ENCODE assay signal across 10 cellular contexts in the genomic region with DNA sequence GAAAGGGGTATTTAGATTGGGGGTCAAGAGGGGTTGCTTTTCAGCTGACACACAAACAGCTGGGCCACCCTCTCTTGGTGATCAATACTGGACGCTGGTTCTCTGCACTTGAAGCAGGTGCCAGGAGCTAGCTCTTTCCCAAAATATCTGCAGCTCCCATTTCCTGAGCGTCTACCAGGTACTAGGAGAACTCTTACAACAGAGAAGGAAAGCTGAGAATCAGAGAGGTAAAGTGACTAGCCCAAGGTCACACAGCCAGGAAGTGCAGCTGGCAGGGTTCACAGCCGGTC. TPM values are rescaled to one million over a fixed set of nuclear protein-coding genes. Genes with fewer than 3 reads are reported as not detected.
DNase-seq lines count a peak whose midpoint lies in the region; ATAC-seq and TF ChIP-seq lines count a peak whose summit lies in the region.
"Had no signal": no experiment of that assay in that cellular context is flagged by ENCODE, and none has a peak within 500 bp of the region (broad histone marks: within the 10 kb centered on the region; RNA-seq: fewer than 3 reads in every experiment).

No MANE protein-coding gene starts in this region.

- peaks cover 23% of the 10 kb centered on the region for H3K4me1 Mint-ChIP-seq in stimulated activated effector memory CD8-positive, alpha-beta T cell treated with anti-CD3 and anti-CD28 coated beads, Interleukin-12 subunit alpha, Interleukin-12 subunit beta, amount 100 ng/mL, for 72 hours

- H3K4me3 ChIP-seq in H7 (ENCODE audit: insufficient read depth, low read depth, low read length) (peak overlapping the region; percentile 56), Peyer's patch (peak overlapping the region; percentile 51 to 89 (median 66)), iPS DF 6.9 (ENCODE audit: low read length) (peak overlapping the region; percentile 79; the same call in 1 of the 2 replicates)

- H3K9me3 ChIP-seq in Peyer's patch (no peaks in the 10 kb centered on the region), iPS DF 6.9 (ENCODE audit: control insufficient read depth, insufficient read depth, low read length) (no peaks in the 10 kb centered on the region)

- H3K27me3 ChIP-seq in H7 (ENCODE audit: control insufficient read depth, insufficient read depth, low read length) (peaks cover 20% of the 10 kb centered on the region), Peyer's patch (peaks cover 0 to 19% of the 10 kb centered on the region in 2 donors), iPS DF 6.9 (ENCODE audit: control insufficient read depth, insufficient read depth, low read length) (peaks cover 4% of the 10 kb centered on the region; the same call in 1 of the 2 replicates)

- DNase-seq in H7 (no peak), Peyer's patch (no peak), iPS DF 6.9 (ENCODE audit: low read depth, low spot score) (no peak), NCI-H524 (lab: John Stamatoyannopoulos, UW) (no peak)
- no peak for DNase-seq in stimulated activated effector memory CD8-positive, alpha-beta T cell treated with anti-CD3 and anti-CD28 coated beads, Interleukin-12 subunit alpha, Interleukin-12 subunit beta, amount 100 ng/mL, for 72 hours (ENCODE audit: low spot score in 2 of 2)
- DNase-seq in stimulated activated CD4-positive, alpha-beta T cell treated with anti-CD3 and anti-CD28 coated beads, Interleukin-4, amount 100 ng/mL, for 24 hours: no peak
- DNase-seq: effector CD4-positive, alpha-beta T cell; NCI-H2171 treated with DMSO at 0.1 percent for 48 hours; WERI-Rb-1 had no signal

- no peak for TF ChIP-seq POLR2A in Peyer's patch (IDR thresholded peaks at IDR 0.05)

- no peak for ATAC-seq in stimulated activated effector memory CD8-positive, alpha-beta T cell treated with anti-CD3 and anti-CD28 coated beads, Interleukin-12 subunit alpha, Interleukin-12 subunit beta, amount 100 ng/mL, for 72 hours
- no peak for ATAC-seq in HG02763 (IDR thresholded peaks at IDR 0.05; ENCODE audit: unreplicated experiment)

- no peak overlapping the region for H3K27ac ChIP-seq in Peyer's patch
- H3K27ac ChIP-seq in iPS DF 6.9 (ENCODE audit: low read length): no peak overlapping the region
- H3K27ac ChIP-seq: WERI-Rb-1 had no signal

- TF ChIP-seq CTCF in Peyer's patch (IDR thresholded peaks at IDR 0.05): no peak

- H3K36me3 Mint-ChIP-seq in stimulated activated effector memory CD8-positive, alpha-beta T cell treated with anti-CD3 and anti-CD28 coated beads, Interleukin-12 subunit alpha, Interleukin-12 subunit beta, amount 100 ng/mL, for 72 hours: no peaks in the 10 kb centered on the region

- WGBS in iPS DF 6.9 (ENCODE audit: insufficient coverage, insufficient read length): no CpG with 5 or more reads among the region's 3 CpGs

- H3K4me3 Mint-ChIP-seq in stimulated activated effector memory CD8-positive, alpha-beta T cell treated with anti-CD3 and anti-CD28 coated beads, Interleukin-12 subunit alpha, Interleukin-12 subunit beta, amount 100 ng/mL, for 72 hours: peak overlapping the region; percentile 73

- H3K9me3 Mint-ChIP-seq in stimulated activated effector memory CD8-positive, alpha-beta T cell treated with anti-CD3 and anti-CD28 coated beads, Interleukin-12 subunit alpha, Interleukin-12 subunit beta, amount 100 ng/mL, for 72 hours: no peaks in the 10 kb centered on the region

- H3K36me3 ChIP-seq in H7 (replicated peaks; ENCODE audit: control insufficient read depth, insufficient read depth, low read length): no peaks in the 10 kb centered on the region
- H3K36me3 ChIP-seq in Peyer's patch: no peaks in the 10 kb centered on the region
- H3K36me3 ChIP-seq in iPS DF 6.9 (ENCODE audit: control insufficient read depth, insufficient read depth, low read length): no peaks in the 10 kb centered on the region
- H3K36me3 ChIP-seq: WERI-Rb-1 had no signal

- no peak overlapping the region for H3K27ac Mint-ChIP-seq in stimulated activated effector memory CD8-positive, alpha-beta T cell treated with anti-CD3 and anti-CD28 coated beads, Interleukin-12 subunit alpha, Interleukin-12 subunit beta, amount 100 ng/mL, for 72 hours

- H3K4me1 ChIP-seq in Peyer's patch (peaks cover 0 to 18% (median 0%) of the 10 kb centered on the region in 4 donors), iPS DF 6.9 (ENCODE audit: control insufficient read depth, insufficient read depth, low read length) (peaks cover 1% of the 10 kb centered on the region; the same call in 1 of the 2 replicates)

RNA-seq across cellular contexts. Expression of a gene that starts 1.2 kb away (rescaled TPM):
- 15.8 and 18.3 TPM in 2 replicates for total RNA-seq in H7 (2014; rRNA removed; shearing (Covaris generic))
- total RNA-seq in Peyer's patch: 10 to 100 TPM in 1 of 4 donors, 1 to 10 TPM in 3; 1.8 to 32.2 (median 3.2) TPM
